ENCODE assay signal across 32 cellular contexts in the genomic region with DNA sequence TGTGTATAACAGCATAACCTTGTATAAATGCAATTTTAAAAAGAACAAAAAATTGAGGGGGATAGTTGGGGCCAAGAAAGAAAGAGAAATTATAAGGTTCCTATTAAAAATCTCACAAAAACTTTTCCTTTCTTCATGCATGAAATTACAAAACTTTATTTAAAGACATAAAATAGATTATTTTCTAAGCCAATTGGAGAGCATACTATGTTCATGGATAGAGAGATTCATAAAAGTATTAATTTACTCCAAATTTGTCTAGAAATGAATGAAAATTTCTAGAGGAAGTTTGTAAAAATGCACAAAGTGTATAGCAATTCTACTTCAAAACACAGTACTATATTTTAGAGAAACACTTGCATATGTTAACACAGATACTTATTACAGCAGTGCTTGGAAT.
DNase-seq lines count a peak whose midpoint lies in the region; ATAC-seq, FAIRE-seq and TF ChIP-seq lines count a peak whose summit lies in the region.
"Had no signal": no experiment of that assay in that cellular context is flagged by ENCODE, and none has a peak within 500 bp of the region (broad histone marks: within the 10 kb centered on the region; RNA-seq: fewer than 3 reads in every experiment).

No MANE protein-coding gene starts in this region.

- H3K9me3 ChIP-seq in HEK293 (ENCODE audit: control insufficient read depth, insufficient read depth, low read depth, low read length) = no peaks in the 10 kb centered on the region; the same call in 1 of the 2 replicates
- H3K9me3 ChIP-seq in small intestine (ENCODE audit: control insufficient read depth, low read depth) = no peaks in the 10 kb centered on the region
- no peaks in the 10 kb centered on the region for H3K9me3 ChIP-seq in right lobe of liver
- H3K9me3 ChIP-seq: BE2C; BLaER1; BLaER1 treated with 17β-estradiol and CSF1 and Interleukin-3, amounts not matched to agents 10 nM and 100 nM had no signal

- TF ChIP-seq CTCF in HEK293 (tag by site-specific recombination; IDR thresholded peaks at IDR 0.05) (no peak), right lobe of liver (IDR thresholded peaks at IDR 0.05) (no peak)

- H3K36me3 ChIP-seq in HEK293 (ENCODE audit: control insufficient read depth in 2 of 2, insufficient read depth in 1 of 2, low read length in 2 of 2) = no peaks in the 10 kb centered on the region
- H3K36me3 ChIP-seq in small intestine (ENCODE audit: control insufficient read depth in 2 of 2, insufficient read depth in 2 of 2, low read length in 2 of 2) = no peaks in the 10 kb centered on the region
- H3K36me3 ChIP-seq in right lobe of liver = no peaks in the 10 kb centered on the region
- H3K36me3 ChIP-seq: BE2C; BLaER1; BLaER1 treated with 17β-estradiol and CSF1 and Interleukin-3, amounts not matched to agents 10 nM and 100 nM had no signal

- H3K4me3 ChIP-seq in HEK293 (ENCODE audit: low read depth, low read length) (no peak overlapping the region), small intestine (ENCODE audit: low read depth in 1 of 2, low read length in 2 of 2) (no peak overlapping the region), right lobe of liver (no peak overlapping the region)
- H3K4me3 ChIP-seq: A549; BLaER1; BLaER1 treated with 17β-estradiol and CSF1 and Interleukin-3, amounts not matched to agents 10 nM and 100 nM had no signal

- POLR2A ChIA-PET in HEK293 (lab: Yijun Ruan, JAX) = no interaction called here

- intact Hi-C loops in right lobe of liver (cut with DNase I) = no loop called here

- TF ChIP-seq POLR2A in right lobe of liver (IDR thresholded peaks at IDR 0.05) = no peak

- DNase-seq in small intestine = no peak
- DNase-seq in right lobe of liver = no peak
- DNase-seq: 8988T; ACHN; AML-193; BE2C; C1 segment of cervical spinal cord; Caco-2; Calu3; CD4-positive, alpha-beta memory T cell; CD4-positive, alpha-beta T cell; CD4-positive, CD25-positive, alpha-beta regulatory T cell; CD8-positive, alpha-beta memory T cell; CD8-positive, alpha-beta T cell; COR-L47; DMS 273 treated with DMSO at 0.1 percent for 48 hours; DMS153; DMS53; DMS79; DMS79 treated with DMSO at 0.1 percent for 48 hours; DND-41; EL had no signal

- CTCF ChIA-PET in HEK293 (lab: Yijun Ruan, JAX) = no interaction called here

- H3K27me3 ChIP-seq in small intestine (ENCODE audit: control insufficient read depth in 2 of 2, insufficient read depth in 2 of 2, low read length in 2 of 2) (no peaks in the 10 kb centered on the region), right lobe of liver (no peaks in the 10 kb centered on the region)
- H3K27me3 ChIP-seq: BE2C; BLaER1; BLaER1 treated with 17β-estradiol and CSF1 and Interleukin-3, amounts not matched to agents 10 nM and 100 nM had no signal

- H3K4me1 ChIP-seq in HEK293 (ENCODE audit: control insufficient read depth, insufficient read depth, low read length) (no peaks in the 10 kb centered on the region), small intestine (ENCODE audit: control insufficient read depth in 2 of 2, insufficient read depth in 1 of 2, low read depth in 1 of 2, low read length in 1 of 2) (peaks cover 0 to 3% of the 10 kb centered on the region in 2 donors), right lobe of liver (no peaks in the 10 kb centered on the region)
- H3K4me1 ChIP-seq: BE2C, Caco-2 had no signal

- ATAC-seq in HG03442 (IDR thresholded peaks at IDR 0.05; ENCODE audit: unreplicated experiment) = no peak
- no peak for ATAC-seq in HG03045 (IDR thresholded peaks at IDR 0.05; ENCODE audit: unreplicated experiment)
- no peak for ATAC-seq in right lobe of liver
- ATAC-seq: A549; CD8-positive, alpha-beta T cell had no signal

- FAIRE-seq in islet of Langerhans (lab: Jason Lieb, UNC) (peak; percentile 45), small intestine (lab: Jason Lieb, UNC) (peak; percentile 26)
- FAIRE-seq: A204.1 had no signal

- H3K27ac ChIP-seq in HEK293 (ENCODE audit: extremely low read depth, low read depth, low read length) (no peak overlapping the region), small intestine (ENCODE audit: low read depth in 1 of 2, low read length in 1 of 2) (no peak overlapping the region), right lobe of liver (no peak overlapping the region)
- H3K27ac ChIP-seq: 22Rv1; A549; BLaER1; BLaER1 treated with 17β-estradiol and CSF1 and Interleukin-3, amounts not matched to agents 10 nM and 100 nM; C4-2B had no signal

TF ChIP-seq in HEK293, 187 proteins besides CTCF, POLR2A, EP300 and RAD21:
- peak; percentile 94 for TF ChIP-seq ZNF248 (tag by site-specific recombination; IDR thresholded peaks at IDR 0.05)
- TF ChIP-seq ZNF785 (tag by site-specific recombination; IDR thresholded peaks at IDR 0.05) = no peak
